ENCODE assay signal across 11 cellular contexts in the genomic region with DNA sequence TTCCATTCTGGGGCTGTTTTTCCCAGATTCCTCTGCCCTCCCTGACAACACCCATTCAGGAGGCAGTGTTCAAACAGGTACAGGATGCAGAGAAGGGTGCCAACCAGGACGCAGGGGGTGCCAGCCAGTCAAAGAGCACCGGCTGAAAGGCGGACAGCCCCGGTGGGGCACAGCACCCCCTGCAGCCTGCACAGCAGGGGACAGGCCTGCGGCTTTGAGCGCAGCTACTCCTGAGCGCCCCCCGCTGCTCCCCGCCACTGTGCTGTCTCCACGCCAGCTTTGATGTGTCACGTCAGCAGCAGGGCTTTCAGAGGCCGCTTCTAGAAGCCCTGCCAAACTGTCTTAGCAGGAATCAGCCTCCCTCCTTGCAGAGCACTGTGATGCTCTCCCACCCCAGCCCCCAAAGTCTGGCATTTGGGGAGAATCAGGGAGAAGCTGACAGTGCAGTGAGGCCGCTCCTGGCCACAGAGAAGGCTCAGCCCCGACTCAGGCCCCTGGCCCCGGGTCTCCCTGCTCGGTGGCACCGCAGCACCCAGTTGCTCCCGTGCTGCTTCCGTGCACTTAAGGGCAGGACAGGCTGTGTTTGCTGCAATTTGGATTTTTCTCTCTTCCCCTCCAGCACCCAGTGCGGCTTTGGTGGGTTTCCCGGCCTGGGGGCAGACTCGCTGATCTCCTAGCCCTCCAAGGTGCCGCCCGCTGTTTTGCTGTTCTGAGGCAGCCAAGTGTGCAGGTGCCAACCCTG. TPM values are rescaled to one million over a fixed set of nuclear protein-coding genes. Genes with fewer than 3 reads are reported as not detected.
A peak's percentile ranks its signal among the peaks of the same experiment; 100 is the strongest.
DNase-seq lines count a peak whose midpoint lies in the region; ATAC-seq and TF ChIP-seq lines count a peak whose summit lies in the region.
"Had no signal": no experiment of that assay in that cellular context is flagged by ENCODE, and none has a peak within 500 bp of the region (broad histone marks: within the 10 kb centered on the region; RNA-seq: fewer than 3 reads in every experiment).

No MANE protein-coding gene starts in this region.

- ATAC-seq in Right ventricle myocardium superior (ENCODE audit: poor library complexity) (peak; percentile 58), WTC11 (no peak), right cardiac atrium (peak; percentile 36 to 50), HG03457 (IDR thresholded peaks at IDR 0.05; ENCODE audit: unreplicated experiment) (no peak)

- intact Hi-C loops in Right ventricle myocardium superior (cut with DNase I) = no loop called here
- intact Hi-C loops in right cardiac atrium (cut with DNase I) = no loop called here
- intact Hi-C loops in uterus (cut with DNase I; ENCODE audit: low total_unique reads) = no loop called here

- peaks cover 14% of the 10 kb centered on the region for H3K4me1 Mint-ChIP-seq in WTC11

- no peak for TF ChIP-seq POLR2A in uterus (IDR thresholded peaks at IDR 0.05)

- no peak overlapping the region for H3K27ac Mint-ChIP-seq in WTC11

- H3K36me3 ChIP-seq in right atrium auricular region = no peaks in the 10 kb centered on the region
- no peaks in the 10 kb centered on the region for H3K36me3 ChIP-seq in uterus

- H3K27me3 ChIP-seq in right atrium auricular region (no peaks in the 10 kb centered on the region), right cardiac atrium (ENCODE audit: control insufficient read depth, insufficient read depth) (no peaks in the 10 kb centered on the region), uterus (no peaks in the 10 kb centered on the region)

- no peaks in the 10 kb centered on the region for H3K9me3 Mint-ChIP-seq in WTC11

- no peak for DNase-seq in Right ventricle myocardium superior
- DNase-seq in right atrium auricular region (ENCODE audit: low spot score) = no peak
- peak; percentile 30 for DNase-seq in WTC11 (ENCODE audit: low spot score)
- DNase-seq in right cardiac atrium = peak; percentile 58 to 81 (median 81)
- peak in 1 of 2 donors; percentile 62 for DNase-seq in uterus
- DNase-seq in GM20000 (ENCODE audit: low spot score) = no peak
- no peak for DNase-seq in stimulated activated CD4-positive, alpha-beta T cell treated with anti-CD3 and anti-CD28 coated beads, Interleukin-2, amount 100 ng/mL, for 24 hours
- DNase-seq: central memory CD4-positive, alpha-beta T cell; NCI-H510A treated with DMSO at 0.1 percent for 48 hours; SW 1271 had no signal

- no peak for TF ChIP-seq CTCF in right atrium auricular region (IDR thresholded peaks at IDR 0.05)
- no peak for TF ChIP-seq CTCF in WTC11 (IDR thresholded peaks at IDR 0.05)
- TF ChIP-seq CTCF in uterus (IDR thresholded peaks at IDR 0.05) = no peak
- no peak for TF ChIP-seq CTCF in GM20000 (IDR thresholded peaks at IDR 0.05; ENCODE audit: extremely low read depth, missing control alignments)

- H3K9me3 ChIP-seq in right atrium auricular region (no peaks in the 10 kb centered on the region), right cardiac atrium (ENCODE audit: control insufficient read depth, low read length) (no peaks in the 10 kb centered on the region), uterus (no peaks in the 10 kb centered on the region)

- H3K4me3 Mint-ChIP-seq in WTC11 = no peak overlapping the region

- no peaks in the 10 kb centered on the region for H3K36me3 Mint-ChIP-seq in WTC11

- H3K4me3 ChIP-seq in right atrium auricular region = no peak overlapping the region
- no peak overlapping the region for H3K4me3 ChIP-seq in right cardiac atrium (ENCODE audit: low read length)
- no peak overlapping the region for H3K4me3 ChIP-seq in uterus

- H3K27me3 Mint-ChIP-seq in WTC11 (ENCODE audit: low read depth) = no peaks in the 10 kb centered on the region; the same call in 1 of the 2 replicates

- H3K27ac ChIP-seq in right atrium auricular region (no peak overlapping the region), right cardiac atrium (ENCODE audit: low read length) (no peak overlapping the region), uterus (peak overlapping the region; percentile 48 to 57)

- CTCF ChIA-PET in WTC11 (lab: Charles Lee) = interaction anchor here (0.6 to 3.3 kb wide), 6 partner anchors 9 to 400 kb away, joined by 3 to 14 read pairs (median 3); no protein-coding TSS in a partner anchor

- H3K4me1 ChIP-seq in right atrium auricular region = peaks cover 0 to 20% of the 10 kb centered on the region in 2 donors
- H3K4me1 ChIP-seq in right cardiac atrium (ENCODE audit: control insufficient read depth, insufficient read depth, low read length) = no peaks in the 10 kb centered on the region
- H3K4me1 ChIP-seq in uterus = no peaks in the 10 kb centered on the region

- 50% methylated on average over 24 of the region's 24 CpGs for WGBS in right cardiac atrium

- POLR2A ChIA-PET in WTC11 (lab: Charles Lee) = no interaction called here

TF ChIP-seq in WTC11, 78 proteins besides CTCF, POLR2A, EP300 and RAD21:
- TF ChIP-seq, protein P1, sequence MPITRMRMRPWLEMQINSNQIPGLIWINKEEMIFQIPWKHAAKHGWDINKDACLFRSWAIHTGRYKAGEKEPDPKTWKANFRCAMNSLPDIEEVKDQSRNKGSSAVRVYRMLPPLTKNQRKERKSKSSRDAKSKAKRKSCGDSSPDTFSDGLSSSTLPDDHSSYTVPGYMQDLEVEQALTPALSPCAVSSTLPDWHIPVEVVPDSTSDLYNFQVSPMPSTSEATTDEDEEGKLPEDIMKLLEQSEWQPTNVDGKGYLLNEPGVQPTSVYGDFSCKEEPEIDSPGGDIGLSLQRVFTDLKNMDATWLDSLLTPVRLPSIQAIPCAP (CRISPR knock-in tag; IDR thresholded peaks at IDR 0.05) = no peak
- TF ChIP-seq ZNF423 (CRISPR knock-in tag; IDR thresholded peaks at IDR 0.05) = peak; percentile 94

RNA-seq across cellular contexts. Expression of gene AK8, which starts 20.3 kb away (rescaled TPM):
- total RNA-seq in Right ventricle myocardium superior (0.22 TPM), right atrium auricular region (under 1 TPM in 1 of 2 donors, not detected in 1; 0.19 TPM), WTC11 (2021) (0.27 to 0.50 TPM (median 0.48 TPM) in 3 replicates), right cardiac atrium (1 to 10 TPM in 1 of 4 donors, under 1 TPM in 3; 0.25 to 1.0 (median 0.31) TPM), uterus (1 to 10 TPM in 1 of 4 donors, under 1 TPM in 1, not detected in 2; 0.61 to 1.9 TPM)
- 0.66 TPM for polyA plus RNA-seq in right cardiac atrium

RNA-seq across cellular contexts. Expression of gene SPACA9, which starts 20.9 kb away (rescaled TPM):
- total RNA-seq in Right ventricle myocardium superior (3.5 TPM), right atrium auricular region (10 to 100 TPM in 1 of 2 donors, 1 to 10 TPM in 1; 8.1 to 17.1 TPM), WTC11 (2021) (0.48 to 1.8 TPM (median 1.5 TPM) in 3 replicates), right cardiac atrium (10 to 100 TPM in 1 of 4 donors, 1 to 10 TPM in 3; 6.2 to 10.4 (median 8.7) TPM), uterus (1 to 10 TPM in 3 of 4 donors, under 1 TPM in 1; 0.26 to 7.0 (median 2.4) TPM)
- polyA plus RNA-seq in right cardiac atrium = 11.2 TPM

Comparison
In these comparisons a context has a peak if more than half of its experiments do, and no peak if none do; other contexts are left out.
1. DNase-seq: peak in WTC11 (single experiment) and right cardiac atrium (3 of 3); none in Right ventricle myocardium superior (single experiment), right atrium auricular region (single experiment), GM20000 (single experiment) and stimulated activated CD4-positive, alpha-beta T cell treated with anti-CD3 and anti-CD28 coated beads, Interleukin-2, amount 100 ng/mL, for 24 hours (0 of 2).
2. ATAC-seq: peak in Right ventricle myocardium superior (single experiment) and right cardiac atrium (2 of 2); none in WTC11 (single experiment) and HG03457 (single experiment).
3. H3K27ac ChIP-seq: peak in uterus (2 of 2); none in right atrium auricular region (0 of 2) and right cardiac atrium (single experiment).